ENCODE assay signal across 1 cellular context in genomic region chr3:129499604-129500333, GRCh38.
TF ChIP-seq lines count a peak whose summit lies in the region.

No MANE protein-coding gene starts in this region.

TF ChIP-seq in liver, 16 proteins besides CTCF, POLR2A, EP300 and RAD21:
- TF ChIP-seq NR2F2 (IDR thresholded peaks at IDR 0.05), result peak; percentile 44
